1 cellular context compared by ENCODE assay signal in genomic region chr3:139328356-139328755, GRCh38.
TF ChIP-seq lines count a peak whose summit lies in the region.

No MANE protein-coding gene starts in this region.

TF ChIP-seq in HCT116, 20 proteins besides CTCF, POLR2A, EP300 and RAD21 (continued from another document):
- no peak for TF ChIP-seq REST (IDR thresholded peaks at IDR 0.05; ENCODE audit: low read depth)
